Comparison of ENCODE assay signal across 8 cellular contexts in the genomic region with DNA sequence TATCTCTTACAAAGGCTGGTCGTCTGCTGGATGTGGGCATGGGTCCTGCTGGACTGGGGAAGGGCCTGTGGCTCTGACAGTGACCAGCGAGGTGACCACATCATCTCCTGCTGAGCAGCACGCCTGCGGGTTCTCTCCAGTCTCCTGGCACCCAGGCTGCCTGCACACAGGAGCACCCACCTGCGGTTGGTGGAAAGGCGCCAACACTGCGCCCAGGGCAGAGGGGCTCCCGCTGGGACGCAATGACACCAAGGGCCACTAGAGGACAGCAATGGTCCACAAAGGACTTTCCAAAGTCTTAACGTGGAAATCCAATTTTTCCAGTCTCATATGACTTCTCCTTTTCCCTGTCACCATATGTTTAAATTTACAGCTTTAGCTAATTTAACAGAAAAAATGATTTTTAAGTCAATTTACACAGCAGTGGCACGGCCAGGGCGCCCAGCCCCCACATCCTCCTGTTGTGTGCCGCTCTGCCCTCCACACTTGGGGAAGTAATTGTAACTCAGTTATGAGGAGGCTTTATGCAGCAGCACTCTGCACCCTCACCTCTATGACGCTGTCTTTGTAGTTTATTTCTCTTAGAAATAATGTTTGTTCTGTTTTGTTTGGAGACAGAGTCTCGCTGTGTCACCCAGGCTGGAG. TPM values are rescaled to one million over a fixed set of nuclear protein-coding genes. Genes with fewer than 3 reads are reported as not detected.
A peak's percentile ranks its signal among the peaks of the same experiment; 100 is the strongest.
DNase-seq lines count a peak whose midpoint lies in the region; TF ChIP-seq lines count a peak whose summit lies in the region.

No MANE protein-coding gene starts in this region.

- H3K27ac ChIP-seq in tibial nerve: no peak overlapping the region

- CTCF ChIA-PET in Caco-2 (lab: Charles Lee): interaction anchor here (0.5 to 0.9 kb wide), 3 partner anchors 12 to 34 kb away, joined by 3 to 4 read pairs (median 3); no protein-coding TSS in a partner anchor

- 31 to 38% methylated on average over 15 of the region's 15 CpGs for WGBS in tibial nerve, 2 donors

- H3K9me3 ChIP-seq in Caco-2 (0 out of 2 replicates have a peak, but pooled peaks cover 3% of the 10 kb centered on the region), tibial nerve (peaks cover 0 to 62% (median 0%) of the 10 kb centered on the region in 4 donors)

- TF ChIP-seq POLR2A in tibial nerve (IDR thresholded peaks at IDR 0.05): no peak

- peaks cover 26% of the 10 kb centered on the region for H3K27me3 Mint-ChIP-seq in Caco-2 (ENCODE audit: insufficient read depth, unreplicated experiment)

- H3K4me3 ChIP-seq in Caco-2 (ENCODE audit: low read depth, low read length) (no peak overlapping the region), H7 (ENCODE audit: insufficient read depth, low read depth, low read length) (no peak overlapping the region), tibial nerve (no peak overlapping the region)

- peak in 1 of 2 experiments; percentile 60 for DNase-seq in Caco-2
- peak; percentile 92 for DNase-seq in H7
- DNase-seq in SHP77 treated with DMSO at 0.1 percent for 48 hours (lab: John Stamatoyannopoulos, UW): peak; percentile 62
- DNase-seq in cerebellum (ENCODE audit: low spot score): peak; percentile 77
- peak; percentile 21 for DNase-seq in medulla oblongata (ENCODE audit: extremely low spot score)
- no peak for DNase-seq in tibial nerve (ENCODE audit: low spot score in 2 of 2)
- no peak for DNase-seq in NCI-H128 (lab: John Stamatoyannopoulos, UW; ENCODE audit: unreplicated experiment)
- no peak for DNase-seq in effector CD8-positive, alpha-beta T cell (lab: John Stamatoyannopoulos, UW)

- TF ChIP-seq EP300 in tibial nerve (IDR thresholded peaks at IDR 0.05): no peak

- no peaks in the 10 kb centered on the region for H3K27me3 ChIP-seq in Caco-2 (replicated peaks; ENCODE audit: control insufficient read depth, insufficient read depth, low read length)
- H3K27me3 ChIP-seq in H7 (ENCODE audit: control insufficient read depth, insufficient read depth, low read length): no peaks in the 10 kb centered on the region; the same call in 1 of the 2 replicates
- H3K27me3 ChIP-seq in tibial nerve: no peaks in the 10 kb centered on the region

- intact Hi-C loops in Caco-2 (cut with micrococcal nuclease; ENCODE audit: unreplicated experiment): no loop called here

- no peaks in the 10 kb centered on the region for H3K4me1 Mint-ChIP-seq in Caco-2 (ENCODE audit: low read depth, unreplicated experiment)

- no peak overlapping the region for H3K4me3 Mint-ChIP-seq in Caco-2 (ENCODE audit: unreplicated experiment)

- peaks cover 22% of the 10 kb centered on the region for H3K9me3 Mint-ChIP-seq in Caco-2 (ENCODE audit: unreplicated experiment)

- no peaks in the 10 kb centered on the region for H3K36me3 Mint-ChIP-seq in Caco-2 (ENCODE audit: insufficient read depth, unreplicated experiment)

- TF ChIP-seq CTCF in Caco-2 (IDR thresholded peaks at IDR 0.05; ENCODE audit: insufficient read depth in 1 of 2, low read depth in 1 of 2, low read length in 1 of 2, severe bottlenecking in 1 of 2, unreplicated experiment in 1 of 2) (peak; percentile 79 to 86), tibial nerve (IDR thresholded peaks at IDR 0.05) (peak in 4 of 5 experiments; percentile 27 to 43 (median 34))

- BruUV-seq in Caco-2 (replicated peaks; lab: Mats Ljungman, UMichigan): no TSS peak

- H3K36me3 ChIP-seq in Caco-2 (ENCODE audit: control insufficient read depth, insufficient read depth, low read length) (no peaks in the 10 kb centered on the region), H7 (replicated peaks; ENCODE audit: control insufficient read depth, insufficient read depth, low read length) (no peaks in the 10 kb centered on the region), tibial nerve (no peaks in the 10 kb centered on the region)

- H3K4me1 ChIP-seq in Caco-2 (no peaks in the 10 kb centered on the region), tibial nerve (no peaks in the 10 kb centered on the region)

- POLR2A ChIA-PET in Caco-2 (lab: Charles Lee): no interaction called here

- no peak overlapping the region for H3K27ac Mint-ChIP-seq in Caco-2 (ENCODE audit: unreplicated experiment)

RNA-seq across cellular contexts. Expression of gene CFAP46, which starts 38.1 kb away (rescaled TPM):
- total RNA-seq in Caco-2 (2022): 1.0 TPM in 1 of 2 replicates, not detected in the other
- 0.59 and 0.70 TPM in 2 replicates for total RNA-seq in H7 (2014; rRNA removed; shearing (Covaris generic))
- 5.2 TPM for total RNA-seq in cerebellum
- 1 to 10 TPM in 1 of 4 donors, under 1 TPM in 1, not detected in 2; 0.90 to 1.4 TPM for total RNA-seq in tibial nerve

Comparison
In these comparisons a context has a peak if more than half of its experiments do, and no peak if none do; other contexts are left out.
1. DNase-seq: peak in H7 (single experiment), SHP77 treated with DMSO at 0.1 percent for 48 hours (single experiment), cerebellum (single experiment) and medulla oblongata (single experiment); none in tibial nerve (0 of 2), NCI-H128 (single experiment) and effector CD8-positive, alpha-beta T cell (single experiment).